ENCODE assay signal across 1 cellular context in genomic region chr12:13692332-13692731, GRCh38.
TF ChIP-seq lines count a peak whose summit lies in the region.

No MANE protein-coding gene starts in this region.

TF ChIP-seq in neural cell, 6 proteins besides CTCF, POLR2A, EP300 and RAD21 (continued from another document):
- TF ChIP-seq MXI1 (conservative IDR thresholded peaks at IDR 0.05; ENCODE audit: poor library complexity, severe bottlenecking), result no peak
